ENCODE assay signal across 9 cellular contexts in the genomic region with DNA sequence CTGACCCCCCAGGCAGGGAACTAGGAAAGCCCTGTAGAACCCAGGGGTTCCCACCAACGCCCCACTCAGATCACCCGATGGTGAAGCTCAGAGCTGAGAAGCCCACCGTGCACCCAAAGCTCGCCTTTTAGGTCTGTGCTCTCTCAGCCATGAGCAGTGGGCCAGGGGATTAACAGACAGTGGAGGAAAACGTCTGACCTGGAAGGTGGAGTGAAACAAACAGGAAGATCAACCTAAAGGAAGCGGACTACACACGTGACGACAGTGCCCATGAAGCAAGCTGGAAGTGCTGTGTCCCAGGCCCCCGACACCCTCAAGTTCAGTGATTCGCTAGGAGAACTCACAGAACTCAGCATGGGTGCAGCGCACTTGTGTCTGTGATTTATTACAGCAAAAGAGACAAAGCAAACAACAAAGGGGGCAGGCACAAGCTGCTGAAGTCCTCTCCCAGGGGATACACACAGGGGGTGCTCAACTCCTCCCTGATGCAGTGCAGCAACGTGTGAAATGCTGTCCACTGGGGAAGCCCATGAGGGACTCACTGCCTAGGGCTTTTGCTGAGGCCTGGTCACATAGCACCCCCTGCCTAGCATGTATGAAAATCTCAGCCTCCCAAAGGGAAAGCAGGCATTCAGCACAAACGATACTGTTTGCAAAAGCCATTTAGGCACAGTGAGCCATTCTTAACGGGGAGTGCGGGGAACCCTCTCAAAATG. TPM values are rescaled to one million over a fixed set of nuclear protein-coding genes. Genes with fewer than 3 reads are reported as not detected.
DNase-seq lines count a peak whose midpoint lies in the region; ATAC-seq and TF ChIP-seq lines count a peak whose summit lies in the region.
"Had no signal": no experiment of that assay in that cellular context is flagged by ENCODE, and none has a peak within 500 bp of the region (broad histone marks: within the 10 kb centered on the region; RNA-seq: fewer than 3 reads in every experiment).

No MANE protein-coding gene starts in this region.

- H3K9ac ChIP-seq in BLaER1 (peak overlapping the region; percentile 52; the same call in 1 of the 2 replicates), SK-N-MC (ENCODE audit: insufficient read length) (peak overlapping the region; percentile 2)

- H4K20me1 ChIP-seq in BLaER1: no peaks in the 10 kb centered on the region

- no peaks in the 10 kb centered on the region for H3K4me1 Mint-ChIP-seq in glutamatergic neuron (ENCODE audit: low read depth, unreplicated experiment)

- POLR2A ChIA-PET in HEK293 (lab: Yijun Ruan, JAX): interaction anchor here (0.6 kb wide), 1 partner anchor 274 kb away, joined by 5 read pairs; no protein-coding TSS in a partner anchor

- H3K27me3 Mint-ChIP-seq in glutamatergic neuron (ENCODE audit: unreplicated experiment): no peaks in the 10 kb centered on the region

- peaks cover 8% of the 10 kb centered on the region; the same call in 1 of the 2 replicates for H3K9me3 ChIP-seq in BLaER1
- no peaks in the 10 kb centered on the region for H3K9me3 ChIP-seq in HEK293 (ENCODE audit: control insufficient read depth, insufficient read depth, low read depth, low read length)
- no peaks in the 10 kb centered on the region for H3K9me3 ChIP-seq in SK-N-MC (ENCODE audit: low read depth, low read length)

- peak overlapping the region; percentile 51; the same call in 1 of the 2 replicates for H3K27ac ChIP-seq in BLaER1
- no peak overlapping the region for H3K27ac ChIP-seq in HEK293 (ENCODE audit: extremely low read depth, low read depth, low read length)
- H3K27ac ChIP-seq in SK-N-MC: no peak overlapping the region
- H3K27ac ChIP-seq: HL-60 had no signal

- H3K4me2 ChIP-seq in BLaER1: peak overlapping the region; percentile 74

- H3K4me3 ChIP-seq in BLaER1 (no peak overlapping the region), HEK293 (ENCODE audit: low read depth, low read length) (no peak overlapping the region), SK-N-MC (no peak overlapping the region)

- CTCF ChIA-PET in HEK293 (lab: Yijun Ruan, JAX): interaction anchor here (0.5 to 1.9 kb wide), 5 partner anchors 20 to 341 kb away, joined by 3 to 9 read pairs (median 3); no protein-coding TSS in a partner anchor

- H3K27ac Mint-ChIP-seq in glutamatergic neuron (ENCODE audit: unreplicated experiment): no peak overlapping the region

- peak; percentile 59; the same call in 1 of the 2 replicates for TF ChIP-seq CTCF in HEK293 (tag by site-specific recombination; IDR thresholded peaks at IDR 0.05)
- TF ChIP-seq CTCF in glutamatergic neuron (IDR thresholded peaks at IDR 0.05; ENCODE audit: partially characterized antibody, unreplicated experiment): no peak

- H3K4me1 ChIP-seq in BLaER1 (peaks cover 22% of the 10 kb centered on the region), HEK293 (ENCODE audit: control insufficient read depth, insufficient read depth, low read length) (no peaks in the 10 kb centered on the region)

- DNase-seq in SK-N-MC (ENCODE audit: low read depth, low spot score): no peak
- DNase-seq in glutamatergic neuron: peak; percentile 24
- DNase-seq in NCI-H2196 (lab: John Stamatoyannopoulos, UW; ENCODE audit: unreplicated experiment): no peak
- DNase-seq in cerebellar nuclear complex (lab: John Stamatoyannopoulos, UW): no peak

- H3K27me3 ChIP-seq in BLaER1: no peaks in the 10 kb centered on the region

- peaks cover 9% of the 10 kb centered on the region for H3K9me3 Mint-ChIP-seq in glutamatergic neuron (ENCODE audit: unreplicated experiment)

- ATAC-seq in HG02973 (IDR thresholded peaks at IDR 0.05; ENCODE audit: unreplicated experiment) (no peak), GM18868 (IDR thresholded peaks at IDR 0.05; ENCODE audit: unreplicated experiment) (no peak)

- H3K36me3 ChIP-seq in BLaER1 (no peaks in the 10 kb centered on the region), HEK293 (ENCODE audit: control insufficient read depth in 2 of 2, insufficient read depth in 1 of 2, low read length in 2 of 2) (no peaks in the 10 kb centered on the region), SK-N-MC (ENCODE audit: insufficient read depth, low read length) (no peaks in the 10 kb centered on the region)

- peaks cover 4% of the 10 kb centered on the region for H3K36me3 Mint-ChIP-seq in glutamatergic neuron (ENCODE audit: unreplicated experiment)

- H3K4me3 Mint-ChIP-seq in glutamatergic neuron (ENCODE audit: unreplicated experiment): no peak overlapping the region

TF ChIP-seq in HEK293, 187 proteins besides CTCF, POLR2A, EP300 and RAD21 (continues in another document):
- TF ChIP-seq ZNF747 (tag by site-specific recombination; IDR thresholded peaks at IDR 0.05) (no peak), ZIC2 (tag by site-specific recombination; IDR thresholded peaks at IDR 0.05) (peak; percentile 72), MYNN (tag by site-specific recombination; IDR thresholded peaks at IDR 0.05; ENCODE audit: borderline replicate concordance) (no peak), ZNF2 (tag by site-specific recombination; IDR thresholded peaks at IDR 0.05) (no peak), ZNF274 (IDR thresholded peaks at IDR 0.05; ENCODE audit: low read length) (no peak), ZNF274 (tag by site-specific recombination; IDR thresholded peaks at IDR 0.05; ENCODE audit: borderline replicate concordance) (no peak), ZNF133 (tag by site-specific recombination; IDR thresholded peaks at IDR 0.05) (no peak), ZNF501 (tag by site-specific recombination; IDR thresholded peaks at IDR 0.05) (no peak), ZBTB44 (tag by site-specific recombination; IDR thresholded peaks at IDR 0.05) (no peak), ZNF513 (tag by site-specific recombination; IDR thresholded peaks at IDR 0.05) (no peak), WT1 (tag by site-specific recombination; IDR thresholded peaks at IDR 0.05) (no peak), ZNF423 (tag by site-specific recombination; IDR thresholded peaks at IDR 0.05) (no peak), ZNF121 (tag by site-specific recombination; IDR thresholded peaks at IDR 0.05) (peak; percentile 49; the same call in 1 of the 2 replicates)
- TF ChIP-seq, protein P1, sequence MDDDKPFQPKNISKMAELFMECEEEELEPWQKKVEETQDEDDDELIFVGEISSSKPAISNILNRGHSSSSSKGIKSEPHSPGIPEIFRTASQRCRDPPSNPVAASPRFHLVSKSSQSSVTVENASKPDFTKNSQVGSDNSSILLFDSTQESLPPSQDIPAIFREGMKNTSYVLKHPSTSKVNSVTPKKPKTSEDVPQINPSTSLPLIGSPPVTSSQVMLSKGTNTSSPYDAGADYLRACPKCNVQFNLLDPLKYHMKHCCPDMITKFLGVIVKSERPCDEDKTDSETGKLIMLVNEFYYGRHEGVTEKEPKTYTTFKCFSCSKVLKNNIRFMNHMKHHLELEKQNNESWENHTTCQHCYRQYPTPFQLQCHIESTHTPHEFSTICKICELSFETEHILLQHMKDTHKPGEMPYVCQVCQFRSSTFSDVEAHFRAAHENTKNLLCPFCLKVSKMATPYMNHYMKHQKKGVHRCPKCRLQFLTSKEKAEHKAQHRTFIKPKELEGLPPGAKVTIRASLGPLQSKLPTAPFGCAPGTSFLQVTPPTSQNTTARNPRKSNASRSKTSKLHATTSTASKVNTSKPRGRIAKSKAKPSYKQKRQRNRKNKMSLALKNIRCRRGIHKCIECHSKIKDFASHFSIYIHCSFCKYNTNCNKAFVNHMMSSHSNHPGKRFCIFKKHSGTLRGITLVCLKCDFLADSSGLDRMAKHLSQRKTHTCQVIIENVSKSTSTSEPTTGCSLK (tag by site-specific recombination; IDR thresholded peaks at IDR 0.05): no peak
- TF ChIP-seq, protein P2, sequence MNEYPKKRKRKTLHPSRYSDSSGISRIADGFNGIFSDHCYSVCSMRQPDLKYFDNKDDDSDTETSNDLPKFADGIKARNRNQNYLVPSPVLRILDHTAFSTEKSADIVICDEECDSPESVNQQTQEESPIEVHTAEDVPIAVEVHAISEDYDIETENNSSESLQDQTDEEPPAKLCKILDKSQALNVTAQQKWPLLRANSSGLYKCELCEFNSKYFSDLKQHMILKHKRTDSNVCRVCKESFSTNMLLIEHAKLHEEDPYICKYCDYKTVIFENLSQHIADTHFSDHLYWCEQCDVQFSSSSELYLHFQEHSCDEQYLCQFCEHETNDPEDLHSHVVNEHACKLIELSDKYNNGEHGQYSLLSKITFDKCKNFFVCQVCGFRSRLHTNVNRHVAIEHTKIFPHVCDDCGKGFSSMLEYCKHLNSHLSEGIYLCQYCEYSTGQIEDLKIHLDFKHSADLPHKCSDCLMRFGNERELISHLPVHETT (tag by site-specific recombination; IDR thresholded peaks at IDR 0.05): no peak

RNA-seq across cellular contexts. Expression of gene CFAP92, which starts 43.5 kb away (rescaled TPM):
- total RNA-seq in glutamatergic neuron (ENCODE audit: unreplicated experiment): 0.15 TPM

RNA-seq across cellular contexts. Expression of gene EFCC1, which starts 50.7 kb away (rescaled TPM):
- not detected for total RNA-seq in glutamatergic neuron (ENCODE audit: unreplicated experiment)
